In the genomic region with DNA sequence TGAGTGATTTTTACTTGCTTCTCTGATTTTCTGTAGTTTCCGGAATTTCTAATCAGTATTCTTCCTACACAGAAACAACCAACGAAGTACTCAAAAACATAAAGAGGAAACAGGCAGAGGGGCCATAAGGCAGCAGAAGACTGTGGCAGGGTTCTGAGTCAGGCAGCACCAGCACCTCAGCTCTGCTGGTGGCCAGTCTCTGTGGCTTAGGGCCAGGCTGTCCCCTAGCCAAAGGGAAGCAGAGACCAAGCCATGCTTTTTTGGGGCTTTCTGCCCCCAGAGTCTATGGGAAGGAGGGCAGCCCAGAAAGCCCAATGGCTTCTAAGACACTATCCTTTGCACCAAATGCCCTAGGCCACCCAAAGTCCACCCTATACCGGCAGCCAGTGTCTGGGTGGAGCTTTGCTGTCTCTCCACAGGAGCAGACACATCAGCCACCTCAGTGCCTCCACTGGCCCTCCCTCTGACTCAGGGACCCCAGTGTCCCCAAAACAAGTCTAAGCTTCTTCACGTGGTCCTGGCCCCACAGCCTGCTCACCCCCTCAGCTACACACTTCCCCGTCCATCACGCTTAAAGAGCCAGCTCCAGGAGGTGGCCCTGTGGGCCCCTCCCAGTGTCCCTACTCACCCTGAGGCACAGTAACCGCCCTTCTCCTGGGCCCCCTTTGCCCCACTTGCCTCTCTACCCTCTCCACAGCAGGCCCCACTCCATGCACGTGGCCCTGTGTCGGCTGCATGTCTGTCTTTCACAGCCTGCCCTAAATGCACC, we compare ENCODE assay signal across 9 cellular contexts. TPM values are rescaled to one million over a fixed set of nuclear protein-coding genes. Genes with fewer than 3 reads are reported as not detected.
DNase-seq lines count a peak whose midpoint lies in the region; TF ChIP-seq lines count a peak whose summit lies in the region.
"Had no signal": no experiment of that assay in that cellular context is flagged by ENCODE, and none has a peak within 500 bp of the region (broad histone marks: within the 10 kb centered on the region; RNA-seq: fewer than 3 reads in every experiment).

No MANE protein-coding gene starts in this region.

- H3K9ac ChIP-seq in OCI-LY3 (ENCODE audit: low read length): peak overlapping the region; percentile 78

- peaks cover 62% of the 10 kb centered on the region for H3K36me3 ChIP-seq in OCI-LY3 (replicated peaks; ENCODE audit: low read depth, low read length)

- no peaks in the 10 kb centered on the region for H3K9me3 Mint-ChIP-seq in neural crest cell

- peaks cover 14% of the 10 kb centered on the region for H3K4me1 Mint-ChIP-seq in neural crest cell

- H3K27me3 ChIP-seq in OCI-LY3 (ENCODE audit: low read depth, low read length): no peaks in the 10 kb centered on the region

- no peaks in the 10 kb centered on the region for H3K27me3 Mint-ChIP-seq in neural crest cell (ENCODE audit: low read depth)

- peaks cover 98% of the 10 kb centered on the region for H3K4me1 ChIP-seq in OCI-LY3 (ENCODE audit: low read length)

- TF ChIP-seq CTCF in C4-2B (conservative IDR thresholded peaks at IDR 0.05) (no peak), OCI-LY3 (IDR thresholded peaks at IDR 0.05; ENCODE audit: low read depth, low read length) (no peak), coronary artery (IDR thresholded peaks at IDR 0.05) (no peak), neural crest cell (conservative IDR thresholded peaks at IDR 0.05) (no peak)

- peak overlapping the region; percentile 64 for H3K27ac ChIP-seq in C4-2B
- peak overlapping the region; percentile 98 for H3K27ac ChIP-seq in OCI-LY3 (ENCODE audit: low read length)
- H3K27ac ChIP-seq in coronary artery: peak overlapping the region; percentile 86 to 92

- peaks cover 7% of the 10 kb centered on the region; the same call in 1 of the 2 replicates for H3K9me3 ChIP-seq in OCI-LY3 (ENCODE audit: insufficient read depth, low read length)

- peaks cover 83% of the 10 kb centered on the region for H3K79me2 ChIP-seq in OCI-LY3 (ENCODE audit: low read length)

- no peak overlapping the region for H3K4me3 Mint-ChIP-seq in neural crest cell

- peak overlapping the region; percentile 14 for H3K4me3 ChIP-seq in OCI-LY3 (ENCODE audit: low read length)
- peak overlapping the region; percentile 19 for H3K4me3 ChIP-seq in coronary artery

- DNase-seq in coronary artery (ENCODE audit: low spot score): no peak
- no peak for DNase-seq in neural crest cell (ENCODE audit: low read depth, low spot score)
- DNase-seq in NAMALWA (ENCODE audit: low spot score): no peak
- DNase-seq in NCI-H2081 (lab: John Stamatoyannopoulos, UW): no peak
- DNase-seq in NCI-H1436 (lab: John Stamatoyannopoulos, UW): no peak
- DNase-seq in NCI-H748 (lab: John Stamatoyannopoulos, UW; ENCODE audit: unreplicated experiment): no peak
- DNase-seq: NCI-H526 had no signal

- H2AFZ ChIP-seq in OCI-LY3 (ENCODE audit: low read depth, low read length): no peak overlapping the region

- peak overlapping the region; percentile 52 for H3K27ac Mint-ChIP-seq in neural crest cell (ENCODE audit: unreplicated experiment)

- peaks cover 6% of the 10 kb centered on the region for H3K36me3 Mint-ChIP-seq in neural crest cell (ENCODE audit: low read depth)

- peak overlapping the region; percentile 67 for H3K4me2 ChIP-seq in OCI-LY3 (ENCODE audit: low read length)

- no peaks in the 10 kb centered on the region for H4K20me1 ChIP-seq in OCI-LY3 (ENCODE audit: insufficient read depth, low read length)

RNA-seq across cellular contexts. Expression of a gene that starts 46.2 kb away (rescaled TPM):
- 53.2 and 54.3 TPM in 2 replicates for total RNA-seq in neural crest cell

RNA-seq across cellular contexts. Expression of a gene that starts 49.1 kb away (rescaled TPM):
- total RNA-seq in neural crest cell: 24.6 and 25.2 TPM in 2 replicates

RNA-seq across cellular contexts. Expression of a gene that starts 52.8 kb away (rescaled TPM):
- total RNA-seq in neural crest cell: 0.14 and 0.34 TPM in 2 replicates
